Comparison of ENCODE assay signal across 1 cellular context in genomic region chr5:81851481-81852178, GRCh38.
A peak's percentile ranks its signal among the peaks of the same experiment; 100 is the strongest.
TF ChIP-seq lines count a peak whose summit lies in the region.

No MANE protein-coding gene starts in this region.

TF ChIP-seq in HepG2, 621 proteins besides CTCF, POLR2A, EP300 and RAD21 (continued from another document and continues in another):
- TF ChIP-seq ZBTB44 (CRISPR knock-in tag; IDR thresholded peaks at IDR 0.05) (no peak), ZNF512 (CRISPR knock-in tag; IDR thresholded peaks at IDR 0.05) (no peak), KLF11 (CRISPR knock-in tag; IDR thresholded peaks at IDR 0.05) (no peak), ZNF431 (CRISPR knock-in tag; IDR thresholded peaks at IDR 0.05; ENCODE audit: borderline replicate concordance, low read depth) (no peak), MIER3 (CRISPR knock-in tag; IDR thresholded peaks at IDR 0.05; ENCODE audit: borderline replicate concordance) (0 out of 2 replicates have a peak, but pooled peaks have one; percentile 34), MXI1 (IDR thresholded peaks at IDR 0.05; ENCODE audit: borderline replicate concordance, low read depth, low read length) (no peak), ZNF574 (CRISPR knock-in tag; IDR thresholded peaks at IDR 0.05) (peak; percentile 67), ZNF317 (CRISPR knock-in tag; IDR thresholded peaks at IDR 0.05) (no peak), SIN3A (IDR thresholded peaks at IDR 0.05; ENCODE audit: borderline replicate concordance, low read depth, low read length) (no peak), ZNF101 (CRISPR knock-in tag; IDR thresholded peaks at IDR 0.05; ENCODE audit: borderline replicate concordance, low read depth) (no peak), MTF1 (CRISPR knock-in tag; IDR thresholded peaks at IDR 0.05) (no peak), ZZZ3 (CRISPR knock-in tag; IDR thresholded peaks at IDR 0.05; ENCODE audit: borderline replicate concordance) (no peak), KDM5B (CRISPR knock-in tag; IDR thresholded peaks at IDR 0.05; ENCODE audit: borderline replicate concordance) (no peak; the same call in 1 of the 2 replicates), KAT7 (CRISPR knock-in tag; IDR thresholded peaks at IDR 0.05; ENCODE audit: borderline replicate concordance) (no peak), ZNF335 (CRISPR knock-in tag; IDR thresholded peaks at IDR 0.05) (0 out of 2 replicates have a peak, but pooled peaks have one; percentile 29), ZSCAN25 (CRISPR knock-in tag; IDR thresholded peaks at IDR 0.05) (no peak), DMAP1 (CRISPR knock-in tag; IDR thresholded peaks at IDR 0.05) (peak; percentile 30; the same call in 1 of the 2 replicates), PRMT3 (CRISPR knock-in tag; IDR thresholded peaks at IDR 0.05; ENCODE audit: borderline replicate concordance, low read depth) (no peak), USF2 (IDR thresholded peaks at IDR 0.05; ENCODE audit: low read depth, low read length) (no peak), USF2 (CRISPR knock-in tag; IDR thresholded peaks at IDR 0.05; ENCODE audit: borderline replicate concordance) (no peak), ASH2L (IDR thresholded peaks at IDR 0.05; ENCODE audit: insufficient read length, low read depth, low read length) (peak; percentile 24), U2AF1 (optimal IDR thresholded peaks at IDR 0.05; ENCODE audit: low read depth, low read length) (no peak), ZNF367 (CRISPR knock-in tag; IDR thresholded peaks at IDR 0.05; ENCODE audit: borderline replicate concordance) (no peak), CBFB (CRISPR knock-in tag; IDR thresholded peaks at IDR 0.05) (0 out of 2 replicates have a peak, but pooled peaks have one; percentile 25), KAT8 (CRISPR knock-in tag; IDR thresholded peaks at IDR 0.05) (peak; percentile 77), MED1 (CRISPR knock-in tag; IDR thresholded peaks at IDR 0.05) (no peak), CREBL2 (CRISPR knock-in tag; IDR thresholded peaks at IDR 0.05; ENCODE audit: borderline replicate concordance) (no peak), NFATC3 (CRISPR knock-in tag; IDR thresholded peaks at IDR 0.05) (no peak), ZFP36 (IDR thresholded peaks at IDR 0.05; ENCODE audit: borderline replicate concordance, low read depth, low read length, partially characterized antibody) (no peak), ZUFSP (CRISPR knock-in tag; IDR thresholded peaks at IDR 0.05; ENCODE audit: borderline replicate concordance) (no peak), HMG20B (CRISPR knock-in tag; conservative IDR thresholded peaks at IDR 0.05) (no peak; the same call in 1 of the 2 replicates), SNRNP70 (IDR thresholded peaks at IDR 0.05; ENCODE audit: low read depth, low read length) (no peak), ATAD3A (CRISPR knock-in tag; IDR thresholded peaks at IDR 0.05) (no peak), KDM5A (IDR thresholded peaks at IDR 0.05; ENCODE audit: borderline replicate concordance, low read length) (peak; percentile 55; the same call in 1 of the 2 replicates), REPIN1 (CRISPR knock-in tag; IDR thresholded peaks at IDR 0.05; ENCODE audit: borderline replicate concordance, low read depth) (no peak), ZSCAN5A (CRISPR knock-in tag; IDR thresholded peaks at IDR 0.05; ENCODE audit: borderline replicate concordance) (no peak), ZNF784 (CRISPR knock-in tag; IDR thresholded peaks at IDR 0.05; ENCODE audit: borderline replicate concordance) (no peak), JDP2 (CRISPR knock-in tag; IDR thresholded peaks at IDR 0.05; ENCODE audit: borderline replicate concordance) (no peak), GTF2F1 (IDR thresholded peaks at IDR 0.05; ENCODE audit: low read length) (no peak), BCL6 (CRISPR knock-in tag; IDR thresholded peaks at IDR 0.05) (peak; percentile 46; the same call in 1 of the 2 replicates), ZBTB49 (CRISPR knock-in tag; IDR thresholded peaks at IDR 0.05; ENCODE audit: borderline replicate concordance) (no peak), ZNF75D (CRISPR knock-in tag; IDR thresholded peaks at IDR 0.05; ENCODE audit: borderline replicate concordance) (no peak), ZSCAN20 (CRISPR knock-in tag; IDR thresholded peaks at IDR 0.05; ENCODE audit: borderline replicate concordance) (no peak), PCBP1 (IDR thresholded peaks at IDR 0.05; ENCODE audit: borderline replicate concordance, low read depth, low read length) (no peak), TARDBP (CRISPR knock-in tag; IDR thresholded peaks at IDR 0.05) (peak; percentile 54; the same call in 1 of the 2 replicates), KLF13 (CRISPR knock-in tag; IDR thresholded peaks at IDR 0.05) (no peak), GATA4 (IDR thresholded peaks at IDR 0.05; ENCODE audit: borderline replicate concordance, low read depth) (no peak), SPEN (CRISPR knock-in tag; IDR thresholded peaks at IDR 0.05; ENCODE audit: low read depth) (peak; percentile 47; the same call in 1 of the 2 replicates), ZMYM4 (CRISPR knock-in tag; IDR thresholded peaks at IDR 0.05) (peak; percentile 64; the same call in 1 of the 2 replicates), HNRNPUL1 (IDR thresholded peaks at IDR 0.05; ENCODE audit: low read depth, low read length) (no peak), ARNT2 (CRISPR knock-in tag; IDR thresholded peaks at IDR 0.05; ENCODE audit: low read depth) (no peak), GABPB1 (CRISPR knock-in tag; IDR thresholded peaks at IDR 0.05) (peak; percentile 86), ZNF343 (CRISPR knock-in tag; IDR thresholded peaks at IDR 0.05) (no peak), SOX6 (IDR thresholded peaks at IDR 0.05) (no peak), SOX6 (CRISPR knock-in tag; IDR thresholded peaks at IDR 0.05) (0 out of 2 replicates have a peak, but pooled peaks have one; percentile 26), TRIM22 (IDR thresholded peaks at IDR 0.05) (no peak)
